Comparison of ENCODE assay signal across 8 cellular contexts in the genomic region with DNA sequence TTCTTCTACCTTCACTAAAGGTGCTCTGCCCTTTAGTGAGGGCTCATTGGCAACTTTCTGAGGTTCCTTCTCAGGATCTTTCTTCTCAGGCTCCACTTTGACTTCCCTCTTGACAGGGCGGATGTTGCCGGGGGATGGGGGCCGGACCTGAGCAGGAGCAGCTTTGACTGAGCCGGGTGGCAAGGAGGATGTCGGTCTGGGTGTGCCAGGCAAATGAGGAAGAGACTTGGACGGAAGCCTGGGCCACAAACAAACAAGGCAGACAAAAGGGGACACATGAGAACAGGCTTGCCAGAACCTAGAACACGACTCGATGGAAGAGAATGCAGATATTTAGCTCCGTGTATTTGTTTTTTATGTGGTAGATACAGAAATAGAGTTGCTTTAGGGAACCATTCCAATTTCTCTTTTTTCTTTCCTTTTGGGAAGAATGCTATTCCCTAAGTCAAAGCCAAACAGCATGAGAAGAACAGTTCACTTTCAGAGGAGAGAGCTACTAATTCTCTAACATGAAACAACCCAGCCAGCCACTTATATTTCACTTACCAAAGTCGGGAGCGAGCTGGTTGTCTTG.
DNase-seq lines count a peak whose midpoint lies in the region; ATAC-seq and FAIRE-seq lines count a peak whose summit lies in the region.

No MANE protein-coding gene starts in this region.

- FAIRE-seq in GM19239 (lab: Jason Lieb, UNC), result no peak

- DNase-seq in SKM-1 treated with dmso at 0.1 percent for 144 hours (lab: John Stamatoyannopoulos, UW; ENCODE audit: unreplicated experiment) (peak; percentile 60), germinal center (ENCODE audit: low spot score) (peak; percentile 18), GM19239 (ENCODE audit: insufficient read length, low spot score) (no peak)
- DNase-seq in stimulated activated CD4-positive, alpha-beta T cell treated with anti-CD3 and anti-CD28 coated beads, Interleukin-2, amount 100 ng/mL, for 24 hours, result peak; percentile 23 to 29

- ATAC-seq in HG02642 (IDR thresholded peaks at IDR 0.05; ENCODE audit: poor library complexity, unreplicated experiment), result peak; percentile 68
- ATAC-seq in HG03521 (IDR thresholded peaks at IDR 0.05; ENCODE audit: unreplicated experiment), result no peak
- ATAC-seq in GM18517 (IDR thresholded peaks at IDR 0.05; ENCODE audit: unreplicated experiment), result no peak
- ATAC-seq in HG03025 (IDR thresholded peaks at IDR 0.05; ENCODE audit: low FRiP score, unreplicated experiment), result no peak
